In genomic region chr17:19409066-19409465, GRCh38 we compare ENCODE assay signal across 17 cellular contexts. TPM values are rescaled to one million over a fixed set of nuclear protein-coding genes. Genes with fewer than 3 reads are reported as not detected.
DNase-seq lines count a peak whose midpoint lies in the region; ATAC-seq, FAIRE-seq and TF ChIP-seq lines count a peak whose summit lies in the region.
"Had no signal": no experiment of that assay in that cellular context is flagged by ENCODE, and none has a peak within 500 bp of the region (broad histone marks: within the 10 kb centered on the region; RNA-seq: fewer than 3 reads in every experiment).

No MANE protein-coding gene starts in this region.

- H3K4me3 ChIP-seq in SK-N-SH (ENCODE audit: low read depth in 2 of 2, low read length in 1 of 2) (no peak overlapping the region), keratinocyte (ENCODE audit: control insufficient read depth in 2 of 3, extremely low read depth in 1 of 3, insufficient read depth in 2 of 3, low read depth in 1 of 3, low read length in 3 of 3) (no peak overlapping the region), smooth muscle cell (no peak overlapping the region), hepatocyte (no peak overlapping the region)

- H3K4me2 ChIP-seq in SK-N-SH (peak overlapping the region; percentile 90; the same call in 1 of the 2 replicates), keratinocyte (ENCODE audit: control insufficient read depth, extremely low read depth, insufficient read depth, low read depth, low read length) (no peak overlapping the region), smooth muscle cell (peak overlapping the region; percentile 4), hepatocyte (no peak overlapping the region)

- H3K36me3 ChIP-seq in SK-N-SH (replicated peaks in 1 of 2; ENCODE audit: control insufficient read depth in 1 of 2, insufficient read depth in 2 of 2, low read length in 1 of 2) (peaks cover 0 to 4% of the 10 kb centered on the region in 2 experiments), keratinocyte (ENCODE audit: control insufficient read depth in 2 of 2, extremely low read depth in 1 of 2, insufficient read depth in 2 of 2, low read length in 2 of 2) (no peaks in the 10 kb centered on the region), smooth muscle cell (ENCODE audit: low read depth) (no peaks in the 10 kb centered on the region), hepatocyte (replicated peaks; ENCODE audit: insufficient read depth, low read depth) (no peaks in the 10 kb centered on the region)

- H3K27ac ChIP-seq in SK-N-SH (ENCODE audit: low read depth in 2 of 2, low read length in 1 of 2) (peak overlapping the region in 1 of 2 experiments; percentile 53; a peak in 2 of 4 replicates), RWPE1 (peak overlapping the region; percentile 47; the same call in 1 of the 2 replicates), keratinocyte (ENCODE audit: control insufficient read depth, insufficient read depth, low read length) (no peak overlapping the region), smooth muscle cell (ENCODE audit: low read depth) (peak overlapping the region; percentile 50), hepatocyte (no peak overlapping the region)
- H3K27ac ChIP-seq: 22Rv1 had no signal

- TF ChIP-seq CTCF in SK-N-SH (IDR thresholded peaks at IDR 0.05) (no peak), RWPE1 (conservative IDR thresholded peaks at IDR 0.05; ENCODE audit: low read depth) (no peak), keratinocyte (optimal IDR thresholded peaks at IDR 0.05 in 1 of 3, IDR thresholded peaks at IDR 0.05 in 1 of 3, conservative IDR thresholded peaks at IDR 0.05 in 1 of 3; ENCODE audit: extremely low read depth in 1 of 3, insufficient read depth in 2 of 3, low read length in 3 of 3) (no peak), smooth muscle cell (IDR thresholded peaks at IDR 0.05; ENCODE audit: borderline replicate concordance, insufficient read depth, poor library complexity, severe bottlenecking) (no peak), MCF 10A (IDR thresholded peaks at IDR 0.05; ENCODE audit: unreplicated experiment) (no peak), hepatocyte (IDR thresholded peaks at IDR 0.05; ENCODE audit: poor library complexity) (no peak)

- peaks cover 15% of the 10 kb centered on the region for H3K4me1 Mint-ChIP-seq in MCF 10A (ENCODE audit: insufficient read depth, unreplicated experiment)
- H3K4me1 Mint-ChIP-seq: CD14-positive monocyte had no signal

- 84% methylated on average over 3 of the region's 3 CpGs for WGBS in SK-N-SH (ENCODE audit: low lambda C conversion rate)
- WGBS in smooth muscle cell (ENCODE audit: low lambda C conversion rate) = 100% methylated on average over 3 of the region's 3 CpGs
- WGBS in hepatocyte (ENCODE audit: low lambda C conversion rate, missing lambda C conversion rate) = 91% methylated on average over 3 of the region's 3 CpGs

- no peak for TF ChIP-seq EP300 in SK-N-SH (IDR thresholded peaks at IDR 0.05; ENCODE audit: borderline replicate concordance in 1 of 2, low read depth in 1 of 2, low read length in 1 of 2)

- H3K79me2 ChIP-seq in SK-N-SH (ENCODE audit: insufficient read depth) (peaks cover 4% of the 10 kb centered on the region; the same call in 1 of the 2 replicates), keratinocyte (ENCODE audit: control insufficient read depth, insufficient read depth, low read length) (no peaks in the 10 kb centered on the region), smooth muscle cell (ENCODE audit: low read depth) (no peaks in the 10 kb centered on the region), hepatocyte (no peaks in the 10 kb centered on the region)

- H3K36me3 Mint-ChIP-seq in MCF 10A (ENCODE audit: insufficient read depth, unreplicated experiment) = peaks cover 5% of the 10 kb centered on the region
- H3K36me3 Mint-ChIP-seq: CD14-positive monocyte; CD8-positive, alpha-beta T cell had no signal

- FAIRE-seq in keratinocyte (lab: Jason Lieb, UNC) = no peak
- FAIRE-seq: D721Med, GM19239 had no signal

- H3K9me3 Mint-ChIP-seq in MCF 10A (ENCODE audit: unreplicated experiment) = no peaks in the 10 kb centered on the region
- H3K9me3 Mint-ChIP-seq: CD14-positive monocyte; CD8-positive, alpha-beta T cell had no signal

- H3K4me1 ChIP-seq in SK-N-SH (ENCODE audit: control insufficient read depth in 1 of 2, insufficient read depth in 2 of 2, low read depth in 1 of 2, low read length in 1 of 2) (peaks cover 17 to 35% of the 10 kb centered on the region in 2 experiments; a peak in 3 of 4 replicates), keratinocyte (ENCODE audit: control insufficient read depth, extremely low read depth, insufficient read depth, low read length) (peaks cover 14% of the 10 kb centered on the region), smooth muscle cell (ENCODE audit: low read depth) (peaks cover 10% of the 10 kb centered on the region), hepatocyte (ENCODE audit: insufficient read depth) (peaks cover 5% of the 10 kb centered on the region)

- no peak overlapping the region for H3K4me3 Mint-ChIP-seq in MCF 10A (ENCODE audit: unreplicated experiment)
- H3K4me3 Mint-ChIP-seq: CD14-positive monocyte; CD8-positive, alpha-beta T cell had no signal

- no peak overlapping the region for H3K27ac Mint-ChIP-seq in MCF 10A (ENCODE audit: low read depth, unreplicated experiment)
- H3K27ac Mint-ChIP-seq: CD8-positive, alpha-beta T cell had no signal

- no peaks in the 10 kb centered on the region for H3K27me3 ChIP-seq in SK-N-SH (ENCODE audit: insufficient read depth)
- H3K27me3 ChIP-seq in keratinocyte (ENCODE audit: control insufficient read depth, extremely low read depth, insufficient read depth, low read length) = no peaks in the 10 kb centered on the region
- H3K27me3 ChIP-seq in smooth muscle cell (ENCODE audit: low read depth) = no peaks in the 10 kb centered on the region
- H3K27me3 ChIP-seq in hepatocyte = no peaks in the 10 kb centered on the region

- 0 out of 2 replicates have a peak overlapping the region, but pooled peaks have one; percentile 26 for H2AFZ ChIP-seq in SK-N-SH (ENCODE audit: low read depth)
- peak overlapping the region; percentile 38 for H2AFZ ChIP-seq in keratinocyte (ENCODE audit: control insufficient read depth, low read length)
- H2AFZ ChIP-seq in smooth muscle cell (ENCODE audit: low read depth) = no peak overlapping the region
- H2AFZ ChIP-seq in hepatocyte = no peak overlapping the region

- H3K27me3 Mint-ChIP-seq in MCF 10A (ENCODE audit: insufficient read depth, unreplicated experiment) = no peaks in the 10 kb centered on the region

- H3K9me3 ChIP-seq in SK-N-SH (no peaks in the 10 kb centered on the region), keratinocyte (ENCODE audit: control insufficient read depth, low read depth, low read length) (no peaks in the 10 kb centered on the region), smooth muscle cell (replicated peaks; ENCODE audit: low read depth) (no peaks in the 10 kb centered on the region), hepatocyte (ENCODE audit: low read depth) (no peaks in the 10 kb centered on the region)

- H3F3A ChIP-seq in SK-N-SH (replicated peaks; ENCODE audit: insufficient read depth) = peaks cover 7% of the 10 kb centered on the region
- H3F3A ChIP-seq in smooth muscle cell (ENCODE audit: low read depth) = peaks cover 9% of the 10 kb centered on the region

- peaks cover 2% of the 10 kb centered on the region for H3K9me1 ChIP-seq in keratinocyte (ENCODE audit: control insufficient read depth, extremely low read depth, insufficient read depth, low read length)

- no TSS peak for BruUV-seq in MCF 10A (replicated peaks; lab: Mats Ljungman, UMichigan)

- DNase-seq in SK-N-SH (no peak), RWPE1 (ENCODE audit: low spot score) (no peak), keratinocyte (ENCODE audit: low read depth, low spot score) (no peak), smooth muscle cell (lab: John Stamatoyannopoulos, UW; ENCODE audit: unreplicated experiment) (no peak), MCF 10A (ENCODE audit: unreplicated experiment) (no peak), NCI-H226 (no peak), hepatocyte (ENCODE audit: low spot score) (no peak)
- DNase-seq: CD8-positive, alpha-beta T cell; COR-L47; DMS153; GF-D8 had no signal

- no peak for TF ChIP-seq RAD21 in SK-N-SH (IDR thresholded peaks at IDR 0.05; ENCODE audit: low read length)

- no peak overlapping the region for H3K9ac ChIP-seq in SK-N-SH
- H3K9ac ChIP-seq in keratinocyte (ENCODE audit: control insufficient read depth, extremely low read depth, insufficient read depth, low read length) = no peak overlapping the region
- H3K9ac ChIP-seq in smooth muscle cell (ENCODE audit: low read depth) = no peak overlapping the region

- POLR2A ChIA-PET in SK-N-SH (lab: Yijun Ruan, JAX) = interaction anchor here (1.7 kb wide), 1 partner anchor 31 kb away, joined by 5 read pairs; no protein-coding TSS in a partner anchor
- POLR2A ChIA-PET in RWPE1 (lab: Yijun Ruan, JAX; ENCODE audit: low non-redundant PET) = no interaction called here
- POLR2A ChIA-PET in MCF 10A (lab: Yijun Ruan, JAX) = interaction anchor here (0.8 to 1.0 kb wide), 2 partner anchors 16 to 31 kb away, joined by 3 to 4 read pairs; partner anchors contain the start of gene MAPK7

- H3K9me2 ChIP-seq in SK-N-SH (no peaks in the 10 kb centered on the region), hepatocyte (replicated peaks; ENCODE audit: insufficient read depth) (no peaks in the 10 kb centered on the region)

- dilution Hi-C loops in keratinocyte (cut with MboI; ENCODE audit: extremely low pct_ligation_motif_present, low sequenced_read_pairs) = no loop called here

- CTCF ChIA-PET in SK-N-SH (lab: Yijun Ruan, JAX) (interaction anchor here (1.6 to 7.4 kb wide), 2 partner anchors 38 to 45 kb away, joined by 7 to 79 read pairs; partner anchors contain the start of gene B9D1), RWPE1 (lab: Yijun Ruan, JAX) (interaction anchor here (1.0 kb wide), 1 partner anchor 39 kb away, joined by 3 read pairs; no protein-coding TSS in a partner anchor), MCF 10A (lab: Yijun Ruan, JAX) (interaction anchor here (0.6 to 0.9 kb wide), 3 partner anchors 9 to 43 kb away, joined by 3 read pairs; no protein-coding TSS in a partner anchor)

- H4K20me1 ChIP-seq in SK-N-SH (ENCODE audit: insufficient read depth) = no peaks in the 10 kb centered on the region
- no peaks in the 10 kb centered on the region for H4K20me1 ChIP-seq in keratinocyte (ENCODE audit: control insufficient read depth, extremely low read depth, insufficient read depth, low read length)
- H4K20me1 ChIP-seq in smooth muscle cell (ENCODE audit: low read depth) = no peaks in the 10 kb centered on the region
- H4K20me1 ChIP-seq in hepatocyte (ENCODE audit: insufficient read depth, poor library complexity, severe bottlenecking) = no peaks in the 10 kb centered on the region

- intact Hi-C loops in MCF 10A (cut with micrococcal nuclease) = no loop called here

- no peak for ATAC-seq in SK-N-SH treated with all-trans-retinoic acid at 6 μM for 48 hours
- ATAC-seq: CD8-positive, alpha-beta T cell had no signal

RNA-seq across cellular contexts. Expression of gene RNF112, which starts 2.0 kb away (rescaled TPM):
- polyA plus RNA-seq in SK-N-SH (2012; rRNA removed) = 22.6 and 26.9 TPM in 2 replicates
- polyA plus RNA-seq in SK-N-SH (2012; cell fraction: cytosol; rRNA removed) = 6.7 and 9.2 TPM in 2 replicates
- polyA plus RNA-seq in SK-N-SH (2012; cell fraction: nucleus; rRNA removed) = 144 and 163 TPM in 2 replicates
- 0.05 to 0.13 TPM in 2 of 3 replicates, not detected in the other for polyA plus RNA-seq in keratinocyte
- 1.2 TPM for polyA plus RNA-seq in keratinocyte (2011; ENCODE audit: low read depth)
- not detected in 2 replicates for polyA plus RNA-seq in keratinocyte (2011; cell fraction: cytosol; rRNA removed)
- 0.32 and 0.59 TPM in 2 replicates for polyA plus RNA-seq in keratinocyte (2011; cell fraction: nucleus; rRNA removed)
- 0.05 and 1.9 TPM in 2 replicates for polyA plus RNA-seq in keratinocyte (2012; ENCODE audit: low replicate concordance)
- polyA minus RNA-seq in keratinocyte = 0.07 to 0.10 TPM in 2 of 3 replicates, not detected in the other
- not detected for polyA minus RNA-seq in keratinocyte (2011; cell fraction: cytosol; rRNA and poly(A)+ RNA removed)
- polyA minus RNA-seq in keratinocyte (2011; cell fraction: nucleus; rRNA and poly(A)+ RNA removed) = not detected in 2 replicates
- total RNA-seq in smooth muscle cell = 4.6 and 7.4 TPM in 2 replicates
- 3.5 and 7.2 TPM in 2 replicates for polyA plus RNA-seq in smooth muscle cell
- total RNA-seq in MCF 10A (2022) = 0.25 TPM in 1 of 2 replicates, not detected in the other
- total RNA-seq in hepatocyte = 5.4 and 7.8 TPM in 2 replicates
- polyA plus RNA-seq in hepatocyte = 8.6 and 11.3 TPM in 2 replicates
- total RNA-seq: HT1080 had no signal
- polyA plus RNA-seq: CD14-positive monocyte had no signal

RNA-seq across cellular contexts. Expression of gene MFAP4, which starts 22.1 kb away (rescaled TPM):
- polyA plus RNA-seq in SK-N-SH (2012; rRNA removed) (112 and 120 TPM in 2 replicates), keratinocyte (not detected in 3 replicates), smooth muscle cell (960 and 1,738 TPM in 2 replicates), hepatocyte (739 and 801 TPM in 2 replicates)
- polyA plus RNA-seq in SK-N-SH (2012; cell fraction: cytosol; rRNA removed) = 98.4 and 115 TPM in 2 replicates
- 99.5 and 101 TPM in 2 replicates for polyA plus RNA-seq in SK-N-SH (2012; cell fraction: nucleus; rRNA removed)
- polyA plus RNA-seq in keratinocyte (2011; ENCODE audit: low read depth) = not detected
- not detected in 2 replicates for polyA plus RNA-seq in keratinocyte (2011; cell fraction: cytosol; rRNA removed)
- polyA plus RNA-seq in keratinocyte (2011; cell fraction: nucleus; rRNA removed) = not detected in 2 replicates
- polyA plus RNA-seq in keratinocyte (2012; ENCODE audit: low replicate concordance) = 0.32 and 0.38 TPM in 2 replicates
- not detected in 3 replicates for polyA minus RNA-seq in keratinocyte
- polyA minus RNA-seq in keratinocyte (2011; cell fraction: cytosol; rRNA and poly(A)+ RNA removed) = not detected
- not detected in 2 replicates for polyA minus RNA-seq in keratinocyte (2011; cell fraction: nucleus; rRNA and poly(A)+ RNA removed)
- total RNA-seq in smooth muscle cell (580 and 618 TPM in 2 replicates), MCF 10A (2022) (not detected in 2 replicates), hepatocyte (360 and 362 TPM in 2 replicates)
- total RNA-seq: CD8-positive, alpha-beta T cell; HT1080 had no signal

RNA-seq across cellular contexts. Expression of gene MAPK7, which starts 30.8 kb away (rescaled TPM):
- polyA plus RNA-seq in SK-N-SH (2012; rRNA removed) (10.5 and 19.1 TPM in 2 replicates), keratinocyte (4.3 to 11.1 TPM (median 5.4 TPM) in 3 replicates), smooth muscle cell (34.5 and 36.3 TPM in 2 replicates), hepatocyte (36.9 and 49.0 TPM in 2 replicates)
- polyA plus RNA-seq in SK-N-SH (2012; cell fraction: cytosol; rRNA removed) = 8.9 and 14.2 TPM in 2 replicates
- polyA plus RNA-seq in SK-N-SH (2012; cell fraction: nucleus; rRNA removed) = 54.4 and 71.5 TPM in 2 replicates
- polyA plus RNA-seq in keratinocyte (2011; ENCODE audit: low read depth) = 2.8 TPM
- polyA plus RNA-seq in keratinocyte (2011; cell fraction: cytosol; rRNA removed) = 5.5 and 7.5 TPM in 2 replicates
- polyA plus RNA-seq in keratinocyte (2011; cell fraction: nucleus; rRNA removed) = 18.1 and 19.4 TPM in 2 replicates
- 12.9 and 14.2 TPM in 2 replicates for polyA plus RNA-seq in keratinocyte (2012; ENCODE audit: low replicate concordance)
- 14.9 to 65.1 TPM (median 19.7 TPM) in 3 replicates for polyA minus RNA-seq in keratinocyte
- polyA minus RNA-seq in keratinocyte (2011; cell fraction: cytosol; rRNA and poly(A)+ RNA removed) = 15.2 TPM
- 25.7 and 26.4 TPM in 2 replicates for polyA minus RNA-seq in keratinocyte (2011; cell fraction: nucleus; rRNA and poly(A)+ RNA removed)
- total RNA-seq in smooth muscle cell (9.1 and 14.7 TPM in 2 replicates), MCF 10A (2022) (14.5 and 18.2 TPM in 2 replicates), hepatocyte (19.9 and 26.1 TPM in 2 replicates)

RNA-seq across cellular contexts. Expression of gene B9D1, which starts 46.5 kb away (rescaled TPM):
- 75.0 and 81.6 TPM in 2 replicates for polyA plus RNA-seq in SK-N-SH (2012; rRNA removed)
- polyA plus RNA-seq in SK-N-SH (2012; cell fraction: cytosol; rRNA removed) = 56.1 and 64.8 TPM in 2 replicates
- polyA plus RNA-seq in SK-N-SH (2012; cell fraction: nucleus; rRNA removed) = 81.5 and 92.1 TPM in 2 replicates
- 27.1 to 31.7 TPM (median 30.3 TPM) in 3 replicates for polyA plus RNA-seq in keratinocyte
- 2.7 TPM for polyA plus RNA-seq in keratinocyte (2011; ENCODE audit: low read depth)
- polyA plus RNA-seq in keratinocyte (2011; cell fraction: cytosol; rRNA removed) = 21.7 and 33.7 TPM in 2 replicates
- 17.1 and 23.4 TPM in 2 replicates for polyA plus RNA-seq in keratinocyte (2011; cell fraction: nucleus; rRNA removed)
- polyA plus RNA-seq in keratinocyte (2012; ENCODE audit: low replicate concordance) = 8.4 and 21.4 TPM in 2 replicates
- 14.9 to 31.9 TPM (median 26.9 TPM) in 3 replicates for polyA minus RNA-seq in keratinocyte
- 18.2 TPM for polyA minus RNA-seq in keratinocyte (2011; cell fraction: cytosol; rRNA and poly(A)+ RNA removed)
- polyA minus RNA-seq in keratinocyte (2011; cell fraction: nucleus; rRNA and poly(A)+ RNA removed) = 8.0 and 8.7 TPM in 2 replicates
- 21.6 and 21.9 TPM in 2 replicates for total RNA-seq in smooth muscle cell
- polyA plus RNA-seq in smooth muscle cell = 30.0 and 45.5 TPM in 2 replicates
- total RNA-seq in MCF 10A (2022) = 30.4 and 33.0 TPM in 2 replicates
- total RNA-seq in hepatocyte = 19.0 and 29.6 TPM in 2 replicates
- 30.8 and 51.3 TPM in 2 replicates for polyA plus RNA-seq in hepatocyte
- polyA plus RNA-seq: CD14-positive monocyte had no signal

Comparison
In these comparisons a context has a peak if more than half of its experiments do, and no peak if none do; other contexts are left out.
1. H2AFZ ChIP-seq: peak in SK-N-SH (single experiment) and keratinocyte (single experiment); none in smooth muscle cell (single experiment) and hepatocyte (single experiment).
2. H3K27ac ChIP-seq: peak in RWPE1 (single experiment) and smooth muscle cell (single experiment); none in keratinocyte (single experiment) and hepatocyte (single experiment).
3. H3K4me2 ChIP-seq: peak in SK-N-SH (single experiment) and smooth muscle cell (single experiment); none in keratinocyte (single experiment) and hepatocyte (single experiment).
4. RNA of gene MFAP4, which starts 22.1 kb away (polyA plus RNA-seq): 960 to 1,738 TPM in smooth muscle cell, 739 to 801 TPM in hepatocyte and 98.4 to 120 TPM in SK-N-SH; 0.32 to 0.38 TPM in keratinocyte; every median in the first group is over 10 times any median in the second.